ENCODE assay signal across 8 cellular contexts in genomic region chrX:48695925-48696300, GRCh38. TPM values are rescaled to one million over a fixed set of nuclear protein-coding genes. Genes with fewer than 3 reads are reported as not detected.
DNase-seq lines count a peak whose midpoint lies in the region; ATAC-seq, FAIRE-seq and TF ChIP-seq lines count a peak whose summit lies in the region.

No MANE protein-coding gene starts in this region.

- H3K4me1 ChIP-seq in IMR-90 (ENCODE audit: control insufficient read depth, insufficient read depth, low read length) (peaks cover 8% of the 10 kb centered on the region; the same call in 1 of the 2 replicates), mesenchymal stem cell (ENCODE audit: control insufficient read depth, insufficient read depth, low read depth, low read length) (peaks cover 9% of the 10 kb centered on the region), uterus (no peaks in the 10 kb centered on the region)

- peak overlapping the region; percentile 92 for H3K4me2 ChIP-seq in IMR-90 (ENCODE audit: low read depth, low read length)
- peak overlapping the region; percentile 84 for H3K4me2 ChIP-seq in mesenchymal stem cell (ENCODE audit: low read length, poor library complexity, severe bottlenecking)

- H2AFZ ChIP-seq in IMR-90 (replicated peaks; ENCODE audit: low read length, poor library complexity) (peak overlapping the region; percentile 90), mesenchymal stem cell (ENCODE audit: low read depth, low read length) (peak overlapping the region; percentile 91)

- no TSS peak for BruUV-seq in IMR-90 (replicated peaks; lab: Mats Ljungman, UMichigan)

- H2AK5ac ChIP-seq in IMR-90 (ENCODE audit: low read depth, low read length) (peak overlapping the region; percentile 0; the same call in 1 of the 2 replicates), mesenchymal stem cell (ENCODE audit: low read length, severe bottlenecking) (no peak overlapping the region)

- H3K36me3 ChIP-seq in IMR-90 (ENCODE audit: control insufficient read depth, insufficient read depth, low read length) (peaks cover 6% of the 10 kb centered on the region), mesenchymal stem cell (ENCODE audit: control insufficient read depth in 1 of 2, insufficient read depth in 2 of 2, low read depth in 1 of 2, low read length in 2 of 2) (peaks cover 14 to 16% of the 10 kb centered on the region in 2 experiments), uterus (no peaks in the 10 kb centered on the region)

- no peak for FAIRE-seq in frontal cortex (lab: Jason Lieb, UNC)

- intact Hi-C loops in IMR-90 (cut with micrococcal nuclease), result loop anchor here (2.0 kb wide), 2 partner anchors 19 to 221 kb away; no protein-coding TSS in a partner anchor
- intact Hi-C loops in uterus (cut with DNase I; ENCODE audit: low total_unique reads), result no loop called here

- CTCF ChIA-PET in IMR-90 (lab: Yijun Ruan, JAX), result interaction anchor here (0.6 kb wide), 2 partner anchors 51 to 195 kb away, joined by 3 to 4 read pairs; no protein-coding TSS in a partner anchor

- H3K23ac ChIP-seq in IMR-90 (ENCODE audit: low read depth, low read length) (no peak overlapping the region), mesenchymal stem cell (ENCODE audit: low read length in 2 of 2) (no peak overlapping the region)

- peak overlapping the region; percentile 28 to 77; a peak in 3 of 4 replicates for H4K8ac ChIP-seq in IMR-90 (ENCODE audit: low read depth in 2 of 2, low read length in 2 of 2)
- peak overlapping the region; percentile 90 for H4K8ac ChIP-seq in mesenchymal stem cell (ENCODE audit: low read length)

- ATAC-seq in IMR-90 (ENCODE audit: low read depth) (no peak; the same call in none of the 2 replicates), HG02763 (IDR thresholded peaks at IDR 0.05; ENCODE audit: unreplicated experiment) (no peak)

- POLR2A ChIA-PET in IMR-90 (lab: Charles Lee; ENCODE audit: unreplicated experiment), result no interaction called here

- H3K27me3 ChIP-seq in IMR-90 (ENCODE audit: control insufficient read depth, insufficient read depth, low read length) (peaks cover 1% of the 10 kb centered on the region; the same call in 1 of the 2 replicates), mesenchymal stem cell (ENCODE audit: control insufficient read depth in 1 of 2, insufficient read depth in 1 of 2, low read length in 2 of 2) (peaks cover 0 to 19% of the 10 kb centered on the region in 2 experiments), uterus (no peaks in the 10 kb centered on the region)

- H3K9ac ChIP-seq in IMR-90 (ENCODE audit: low read depth, low read length) (peak overlapping the region; percentile 78), mesenchymal stem cell (ENCODE audit: low read length) (peak overlapping the region; percentile 91)

- no peak for TF ChIP-seq CTCF in IMR-90 (conservative IDR thresholded peaks at IDR 0.05; ENCODE audit: low read depth, low read length)
- TF ChIP-seq CTCF in cardiac fibroblast (IDR thresholded peaks at IDR 0.05; ENCODE audit: low read depth, low read length), result no peak
- TF ChIP-seq CTCF in uterus (IDR thresholded peaks at IDR 0.05), result no peak

- H3K14ac ChIP-seq in IMR-90 (replicated peaks; ENCODE audit: low read depth, low read length) (peak overlapping the region; percentile 71; the same call in 1 of the 2 replicates), mesenchymal stem cell (ENCODE audit: low read length in 2 of 2) (peak overlapping the region in 1 of 2 experiments; percentile 79)

- H2BK15ac ChIP-seq in IMR-90 (ENCODE audit: low read depth, low read length) (no peak overlapping the region), mesenchymal stem cell (ENCODE audit: low read depth, poor library complexity, severe bottlenecking) (no peak overlapping the region)

- H3K56ac ChIP-seq in IMR-90 (ENCODE audit: extremely low read depth, insufficient read depth, low read length), result no peak overlapping the region; the same call in 1 of the 2 replicates

- in situ Hi-C loops in G401 (cut with HindIII; ENCODE audit: low sequenced_read_pairs), result no loop called here
- in situ Hi-C loops in IMR-90 (cut with MboI; ENCODE audit: low sequenced_read_pairs), result no loop called here

- peak; percentile 38 for DNase-seq in G401 (ENCODE audit: low spot score)
- DNase-seq in IMR-90, result no peak
- no peak for DNase-seq in cardiac fibroblast (ENCODE audit: low read depth in 2 of 2)
- DNase-seq in mesenchymal stem cell, result no peak
- DNase-seq in uterus, result no peak
- no peak for DNase-seq in OCI-M2 (lab: John Stamatoyannopoulos, UW; ENCODE audit: unreplicated experiment)
- no peak for DNase-seq in frontal cortex (ENCODE audit: low spot score in 2 of 2)

- dilution Hi-C loops in IMR-90 (cut with HindIII; ENCODE audit: low sequenced_read_pairs, unreplicated experiment), result no loop called here

- peak overlapping the region; percentile 2 for H2AK9ac ChIP-seq in IMR-90 (replicated peaks; ENCODE audit: low read depth, low read length, poor library complexity)

- H3K18ac ChIP-seq in IMR-90 (ENCODE audit: low read depth, low read length) (no peak overlapping the region; the same call in 1 of the 2 replicates), mesenchymal stem cell (ENCODE audit: low read depth in 1 of 2, low read length in 2 of 2) (peak overlapping the region; percentile 52 to 54)

- no peak overlapping the region for H2BK12ac ChIP-seq in mesenchymal stem cell (ENCODE audit: low read length in 2 of 2)

- H3K79me1 ChIP-seq in IMR-90 (ENCODE audit: low read depth in 1 of 2, low read length in 2 of 2) (peaks cover 0 to 6% of the 10 kb centered on the region in 2 experiments; a peak in 3 of 4 replicates), mesenchymal stem cell (replicated peaks; ENCODE audit: low read length, poor library complexity, severe bottlenecking) (peaks cover 11% of the 10 kb centered on the region)

- H2BK5ac ChIP-seq in IMR-90 (ENCODE audit: low read depth, low read length, poor library complexity, severe bottlenecking) (no peak overlapping the region), mesenchymal stem cell (ENCODE audit: low read depth, low read length, poor library complexity, severe bottlenecking) (no peak overlapping the region)

- peak overlapping the region; percentile 36; the same call in 1 of the 2 replicates for H3K4ac ChIP-seq in IMR-90 (ENCODE audit: low read depth, low read length)
- no peak overlapping the region for H3K4ac ChIP-seq in mesenchymal stem cell (ENCODE audit: low read depth in 1 of 2, low read length in 2 of 2)

- TF ChIP-seq RAD21 in IMR-90 (IDR thresholded peaks at IDR 0.05; ENCODE audit: low read length), result no peak

- peak overlapping the region; percentile 66 for H3K27ac ChIP-seq in IMR-90 (ENCODE audit: insufficient read depth, low read length)
- peak overlapping the region; percentile 51 for H3K27ac ChIP-seq in mesenchymal stem cell (ENCODE audit: low read length, poor library complexity, severe bottlenecking)
- H3K27ac ChIP-seq in uterus, result peak overlapping the region; percentile 76 to 89

- H3K4me3 ChIP-seq in IMR-90 (ENCODE audit: insufficient read depth, low read depth, low read length) (peak overlapping the region; percentile 64), cardiac fibroblast (replicated peaks in 1 of 2; ENCODE audit: low read depth in 2 of 2, low read length in 2 of 2) (peak overlapping the region; percentile 57 to 59), mesenchymal stem cell (ENCODE audit: insufficient read depth in 1 of 2, low read depth in 1 of 2, low read length in 2 of 2) (peak overlapping the region; percentile 57 to 85), uterus (peak overlapping the region; percentile 42 to 61)

- 42% methylated on average over 7 of the region's 8 CpGs; no CpG with 5 or more reads in 1 of the 2 experiments for WGBS in IMR-90 (ENCODE audit: extremely low coverage in 2 of 2, insufficient read length in 1 of 2), 2 experiments
- whole genome bisulfite sequencing in mesenchymal stem cell, result 20% methylated on average over 8 of the region's 8 CpGs

- H4K20me1 ChIP-seq in IMR-90 (ENCODE audit: insufficient read depth, low read length), result no peaks in the 10 kb centered on the region

- H2BK20ac ChIP-seq in IMR-90 (ENCODE audit: low read depth, low read length), result no peak overlapping the region

- no peaks in the 10 kb centered on the region; the same call in 1 of the 2 replicates for H3K9me1 ChIP-seq in IMR-90 (ENCODE audit: insufficient read depth, low read length)

- H3K9me3 ChIP-seq in IMR-90 (ENCODE audit: control insufficient read depth, insufficient read depth, low read length) (no peaks in the 10 kb centered on the region), mesenchymal stem cell (ENCODE audit: control insufficient read depth, low read length) (peaks cover 3% of the 10 kb centered on the region), uterus (no peaks in the 10 kb centered on the region)

- H2BK120ac ChIP-seq in IMR-90 (ENCODE audit: low read depth, low read length), result no peak overlapping the region
- H2BK120ac ChIP-seq in mesenchymal stem cell (ENCODE audit: low read depth, low read length), result no peak overlapping the region

- H4K5ac ChIP-seq in IMR-90 (ENCODE audit: low read depth, low read length), result peak overlapping the region; percentile 19

- TF ChIP-seq POLR2A in IMR-90 (IDR thresholded peaks at IDR 0.05; ENCODE audit: low read depth, low read length) (no peak), uterus (IDR thresholded peaks at IDR 0.05) (no peak)

- peak overlapping the region; percentile 3; the same call in 1 of the 2 replicates for H4K91ac ChIP-seq in IMR-90 (ENCODE audit: insufficient read depth, low read depth, low read length)
- H4K91ac ChIP-seq in mesenchymal stem cell (ENCODE audit: low read length), result peak overlapping the region; percentile 50

TF ChIP-seq in IMR-90, 13 proteins besides CTCF, POLR2A, EP300 and RAD21 (continues in another document):
- TF ChIP-seq MAFK (IDR thresholded peaks at IDR 0.05; ENCODE audit: low read depth, low read length) (no peak), NFE2L2 (IDR thresholded peaks at IDR 0.05; ENCODE audit: low read depth, low read length) (no peak), BHLHE40 (IDR thresholded peaks at IDR 0.05; ENCODE audit: low read depth, low read length) (no peak)

RNA-seq across cellular contexts. Expression of gene SUV39H1, which starts 0.6 kb away (rescaled TPM):
- 9.5 and 13.3 TPM in 2 replicates for total RNA-seq in G401 (2014; rRNA removed; shearing (Covaris generic))
- total RNA-seq in IMR-90 (2012; rRNA removed) (6.6 and 7.2 TPM in 2 replicates), uterus (1 to 10 TPM in 3 of 4 donors, under 1 TPM in 1; 0.59 to 7.8 (median 3.8) TPM), frontal cortex (2.9 TPM)
- 8.6 and 9.9 TPM in 2 replicates for polyA plus RNA-seq in IMR-90 (2012; rRNA removed)
- polyA plus RNA-seq in IMR-90 (2012; cell fraction: cytosol; rRNA removed), result 6.6 and 7.1 TPM in 2 replicates
- 9.5 and 19.5 TPM in 2 replicates for polyA plus RNA-seq in IMR-90 (2012; cell fraction: nucleus; rRNA removed; ENCODE audit: low replicate concordance)
- 2.4 TPM for polyA plus RNA-seq in mesenchymal stem cell (2013, experiment 1 of 2)
- polyA plus RNA-seq in mesenchymal stem cell (2013, experiment 2 of 2), result 2.1 TPM

RNA-seq across cellular contexts. Expression of gene WAS, which starts 12.3 kb away (rescaled TPM):
- not detected in 2 replicates for total RNA-seq in G401 (2014; rRNA removed; shearing (Covaris generic))
- total RNA-seq in IMR-90 (2012; rRNA removed), result not detected in 2 replicates
- polyA plus RNA-seq in IMR-90 (2012; rRNA removed), result 0.09 and 0.14 TPM in 2 replicates
- polyA plus RNA-seq in IMR-90 (2012; cell fraction: cytosol; rRNA removed), result 0.11 and 0.14 TPM in 2 replicates
- 0.74 and 1.1 TPM in 2 replicates for polyA plus RNA-seq in IMR-90 (2012; cell fraction: nucleus; rRNA removed; ENCODE audit: low replicate concordance)
- polyA plus RNA-seq in mesenchymal stem cell (2013, experiment 1 of 2), result 0.21 TPM
- polyA plus RNA-seq in mesenchymal stem cell (2013, experiment 2 of 2), result 0.22 TPM
- total RNA-seq in uterus, result 10 to 100 TPM in 1 of 4 donors, 1 to 10 TPM in 2, not detected in 1; 1.2 to 20.7 (median 1.9) TPM
- 2.0 TPM for total RNA-seq in frontal cortex
